10 cellular contexts compared by ENCODE assay signal in genomic region chr2:241110607-241111442, GRCh38. TPM values are rescaled to one million over a fixed set of nuclear protein-coding genes. Genes with fewer than 3 reads are reported as not detected.
DNase-seq lines count a peak whose midpoint lies in the region; ATAC-seq and TF ChIP-seq lines count a peak whose summit lies in the region.
"Had no signal": no experiment of that assay in that cellular context is flagged by ENCODE, and none has a peak within 500 bp of the region (broad histone marks: within the 10 kb centered on the region; RNA-seq: fewer than 3 reads in every experiment).

No MANE protein-coding gene starts in this region.

- H3K9me3 ChIP-seq in MM.1S (replicated peaks; ENCODE audit: insufficient read depth, low read length), result no peaks in the 10 kb centered on the region
- no peaks in the 10 kb centered on the region for H3K9me3 ChIP-seq in MG63
- H3K9me3 ChIP-seq: upper lobe of left lung had no signal

- POLR2A ChIA-PET in T-cell (lab: Charles Lee), result interaction anchor here (0.6 to 1.1 kb wide), 3 partner anchors 15 to 67 kb away, joined by 3 read pairs; no protein-coding TSS in a partner anchor

- no peaks in the 10 kb centered on the region for H4K20me1 ChIP-seq in MM.1S (ENCODE audit: insufficient read depth, low read length)

- no peak overlapping the region for H3K9ac ChIP-seq in MM.1S (ENCODE audit: low read length)

- no peak overlapping the region for H3K4me2 ChIP-seq in MM.1S (ENCODE audit: low read depth, low read length)

- H3K4me3 ChIP-seq in MM.1S (ENCODE audit: low read length), result no peak overlapping the region
- H3K4me3 ChIP-seq in MG63, result no peak overlapping the region
- H3K4me3 ChIP-seq: upper lobe of left lung had no signal

- H3K27ac ChIP-seq in MM.1S (ENCODE audit: low read length), result no peak overlapping the region
- H3K27ac ChIP-seq: upper lobe of left lung had no signal

- no peaks in the 10 kb centered on the region for H3F3A ChIP-seq in MM.1S (ENCODE audit: insufficient read depth, low read length)

- peak overlapping the region; percentile 95 to 99 for H3K27ac Mint-ChIP-seq in T-cell

- peaks cover 0 to 9% (median 3%) of the 10 kb centered on the region in 3 donors for H3K9me3 Mint-ChIP-seq in T-cell

- H2AFZ ChIP-seq in MM.1S (ENCODE audit: low read length), result no peak overlapping the region

- TF ChIP-seq CTCF in MM.1S (IDR thresholded peaks at IDR 0.05; ENCODE audit: low read length), result no peak

- H3K9me2 ChIP-seq in MM.1S (replicated peaks; ENCODE audit: insufficient read depth, low read length), result no peaks in the 10 kb centered on the region

- DNase-seq in activated CD8-positive, alpha-beta memory T cell treated with anti-CD3 and anti-CD28 coated beads for 24 hours, result peak; percentile 69
- no peak for DNase-seq in activated CD8-positive, alpha-beta memory T cell treated with anti-CD3 and anti-CD28 coated beads, Interleukin-2, amount 50 U/mL, for 48 hours
- DNase-seq in T-cell (peak in 3 of 34 experiments; percentile 11 to 29 (median 25)), MM.1S (no peak), MG63 (no peak)
- peak; percentile 30 for DNase-seq in stimulated activated CD8-positive, alpha-beta memory T cell treated with anti-CD3 and anti-CD28 coated beads, Interleukin-4, amount 100 ng/mL, for 48 hours
- no peak for DNase-seq in activated CD4-positive, CD25-positive, alpha-beta regulatory T cell treated with anti-CD3 and anti-CD28 coated beads, Interleukin-2, amount 50 U/mL, for 72 hours
- DNase-seq: PC-3 had no signal

- H3K27me3 ChIP-seq in MM.1S (replicated peaks; ENCODE audit: insufficient read depth, low read length) (no peaks in the 10 kb centered on the region), MG63 (no peaks in the 10 kb centered on the region)
- H3K27me3 ChIP-seq: upper lobe of left lung had no signal

- no peaks in the 10 kb centered on the region for H3K36me3 ChIP-seq in MM.1S (replicated peaks; ENCODE audit: insufficient read depth, low read length)
- H3K36me3 ChIP-seq in MG63, result no peaks in the 10 kb centered on the region

- no peaks in the 10 kb centered on the region for H3K4me1 ChIP-seq in MM.1S (ENCODE audit: low read length)

- H3K4me1 Mint-ChIP-seq in T-cell, result peaks cover 57 to 71% (median 67%) of the 10 kb centered on the region in 3 donors

- ATAC-seq in GM21529 (IDR thresholded peaks at IDR 0.05; ENCODE audit: unreplicated experiment), result peak; percentile 43
- peak in 3 of 4 experiments; percentile 5 to 12 (median 9) for ATAC-seq in T-cell (replicated peaks in 1 of 4)
- ATAC-seq: PC-3 had no signal

- peak overlapping the region; percentile 83 to 95 (median 91) for H3K4me3 Mint-ChIP-seq in T-cell

- no peaks in the 10 kb centered on the region for H3K27me3 Mint-ChIP-seq in T-cell

- CTCF ChIA-PET in T-cell (lab: Charles Lee), result interaction anchor here in 1 of 2 donors (0.6 kb wide), 1 partner anchor 15 kb away, joined by 3 read pairs; no protein-coding TSS in a partner anchor

- no peaks in the 10 kb centered on the region for H3K79me2 ChIP-seq in MM.1S (ENCODE audit: low read length)

- H3K36me3 Mint-ChIP-seq in T-cell, result peaks cover 44% of the 10 kb centered on the region

RNA-seq across cellular contexts. Expression of gene MTERF4, which starts 8.7 kb away (rescaled TPM):
- 100 to 1,000 TPM in 4 of 5 donors, 10 to 100 TPM in 1; 78.7 to 171 (median 109) TPM for total RNA-seq in T-cell
- 18.9 and 33.2 TPM in 2 replicates for total RNA-seq in MG63 (2014; rRNA removed; shearing (Covaris generic); ENCODE audit: low replicate concordance)

RNA-seq across cellular contexts. Expression of gene PASK, which starts 38.4 kb away (rescaled TPM):
- total RNA-seq in T-cell, result 100 to 1,000 TPM in 4 of 5 donors, 10 to 100 TPM in 1; 80.5 to 272 (median 167) TPM
- total RNA-seq in MG63 (2014; rRNA removed; shearing (Covaris generic); ENCODE audit: low replicate concordance), result 3.7 and 21.6 TPM in 2 replicates

RNA-seq across cellular contexts. Expression of gene PPP1R7, which starts 39.4 kb away (rescaled TPM):
- 10 to 100 TPM; 46.6 to 61.2 (median 53.8) TPM for total RNA-seq in T-cell
- total RNA-seq in MG63 (2014; rRNA removed; shearing (Covaris generic); ENCODE audit: low replicate concordance), result 80.2 and 89.2 TPM in 2 replicates

Comparison
In these comparisons a context has a peak if more than half of its experiments do, and no peak if none do; other contexts are left out.
1. DNase-seq: peak in activated CD8-positive, alpha-beta memory T cell treated with anti-CD3 and anti-CD28 coated beads for 24 hours (single experiment) and stimulated activated CD8-positive, alpha-beta memory T cell treated with anti-CD3 and anti-CD28 coated beads, Interleukin-4, amount 100 ng/mL, for 48 hours (single experiment); none in activated CD8-positive, alpha-beta memory T cell treated with anti-CD3 and anti-CD28 coated beads, Interleukin-2, amount 50 U/mL, for 48 hours (single experiment), activated CD4-positive, CD25-positive, alpha-beta regulatory T cell treated with anti-CD3 and anti-CD28 coated beads, Interleukin-2, amount 50 U/mL, for 72 hours (single experiment), MM.1S (single experiment) and MG63 (single experiment).